Comparison of ENCODE assay signal across 25 cellular contexts in genomic region chr2:39350658-39351057, GRCh38.
"Had no signal": no experiment of that assay in that cellular context is flagged by ENCODE, and none has a peak within 500 bp of the region (broad histone marks: within the 10 kb centered on the region; RNA-seq: fewer than 3 reads in every experiment).

No MANE protein-coding gene starts in this region.

- FAIRE-seq: pancreas, small intestine had no signal

- H3K27me3 ChIP-seq: neutrophil, pancreas, right lobe of liver, sigmoid colon, stomach, suprapubic skin, testis, tibial artery, transverse colon, upper lobe of right lung, uterus had no signal

- H3K4me3 ChIP-seq: pancreas, prostate gland, right lobe of liver, sigmoid colon, stomach, suprapubic skin, testis, tibial artery, transverse colon, upper lobe of right lung, uterus had no signal

- H3K27ac ChIP-seq: neutrophil, pancreas, prostate gland, right lobe of liver, sigmoid colon, stomach, suprapubic skin, testis, tibial artery, transverse colon, upper lobe of right lung, uterus had no signal

- H3K36me3 ChIP-seq: neutrophil, prostate gland, right lobe of liver, suprapubic skin, uterus had no signal

- H3K9me3 ChIP-seq: neutrophil, pancreas, prostate gland, right lobe of liver, sigmoid colon, stomach, suprapubic skin, testis, tibial artery, transverse colon, upper lobe of right lung, uterus had no signal

- DNase-seq: naive thymus-derived CD8-positive, alpha-beta T cell; nephron progenitor cell; nucleus accumbens; pancreas; right cardiac atrium; right lobe of liver; sigmoid colon; small intestine; stimulated activated CD4-positive, alpha-beta T cell treated with anti-CD3 and anti-CD28 coated beads, Interleukin-15, amount 100 ng/mL, for 24 hours; stimulated activated CD4-positive, alpha-beta T cell treated with anti-CD3 and anti-CD28 coated beads, Interleukin-2, amount 100 ng/mL, for 24 hours; stimulated activated CD4-positive, alpha-beta T cell treated with anti-CD3 and anti-CD28 coated beads, Interleukin-2, amount 100 ng/mL, for 48 hours; stimulated activated CD4-positive, alpha-beta T cell treated with anti-CD3 and anti-CD28 coated beads, Interleukin-4, amount 100 ng/mL, for 24 hours; stimulated activated naive B cell treated with anti-CD40 and anti-IgM and Interleukin-4, amounts not matched to agents 10 μg/mL and 1 μg/mL and 100 μg/mL, for 72 hours; stimulated activated naive CD4-positive, alpha-beta T cell treated with Interleukin-2 at 50 U/mL for 16 hours; stomach; testis; tibial artery; transverse colon; upper lobe of right lung; uterus had no signal

- ATAC-seq: naive thymus-derived CD8-positive, alpha-beta T cell; natural killer cell treated with Interleukin-12 subunit alpha and Interleukin-12 subunit beta and Interleukin-15 and Interleukin-18, amount 100 ng/mL, for 72 hours; pancreas; right cardiac atrium; right lobe of liver; stimulated activated effector memory CD8-positive, alpha-beta T cell treated with anti-CD3 and anti-CD28 coated beads, Interleukin-12 subunit alpha, Interleukin-12 subunit beta, amount 100 ng/mL, for 72 hours; stimulated activated naive B cell treated with anti-CD40 and anti-IgM and Interleukin-4, amounts not matched to agents 10 μg/mL and 1 μg/mL and 100 μg/mL, for 72 hours; upper lobe of right lung had no signal

- H3K4me1 ChIP-seq: pancreas, prostate gland, right lobe of liver, suprapubic skin, testis, tibial artery, transverse colon, upper lobe of right lung, uterus had no signal
